ENCODE assay signal across 11 cellular contexts in genomic region chr15:85024509-85025336, GRCh38. TPM values are rescaled to one million over a fixed set of nuclear protein-coding genes. Genes with fewer than 3 reads are reported as not detected.
DNase-seq lines count a peak whose midpoint lies in the region; ATAC-seq and TF ChIP-seq lines count a peak whose summit lies in the region.
"Had no signal": no experiment of that assay in that cellular context is flagged by ENCODE, and none has a peak within 500 bp of the region (broad histone marks: within the 10 kb centered on the region; RNA-seq: fewer than 3 reads in every experiment).

No MANE protein-coding gene starts in this region.

- H3K4ac ChIP-seq in H9 (ENCODE audit: low read depth, low read length): no peak overlapping the region
- H3K4ac ChIP-seq in neuronal stem cell (ENCODE audit: low read length): no peak overlapping the region

- H4K8ac ChIP-seq in H9 (replicated peaks; ENCODE audit: insufficient read length, low read depth, low read length): no peak overlapping the region
- H4K8ac ChIP-seq in neuronal stem cell (ENCODE audit: low read depth, low read length): no peak overlapping the region

- H2BK12ac ChIP-seq in H9 (ENCODE audit: insufficient read length, low read depth, low read length) (no peak overlapping the region), neuronal stem cell (ENCODE audit: low read length) (no peak overlapping the region)

- no peak overlapping the region for H3K18ac ChIP-seq in H9 (ENCODE audit: insufficient read length, low read depth, low read length)
- H3K18ac ChIP-seq in neuronal stem cell (ENCODE audit: low read length): no peak overlapping the region

- no peaks in the 10 kb centered on the region for H3K23me2 ChIP-seq in H9 (ENCODE audit: insufficient read length, low read depth, low read length, poor library complexity, severe bottlenecking)

- H3K27me3 Mint-ChIP-seq in H9 (ENCODE audit: low read depth): no peaks in the 10 kb centered on the region
- H3K27me3 Mint-ChIP-seq in progenitor cell of endocrine pancreas: no peaks in the 10 kb centered on the region
- H3K27me3 Mint-ChIP-seq: activated naive CD8-positive, alpha-beta T cell treated with anti-CD3 and anti-CD28 coated beads, Interleukin-2, amount 10 ng/mL, durations not matched to agents 7 days and 5 days had no signal

- in situ Hi-C loops in ACHN (cut with HindIII; ENCODE audit: low pct_ligation_motif_present, low pct_unique_long_range_greater_than_20kb, low sequenced_read_pairs): no loop called here
- in situ Hi-C loops in astrocyte of the cerebellum (cut with HindIII; ENCODE audit: low sequenced_read_pairs): no loop called here

- H2AK5ac ChIP-seq in H9 (ENCODE audit: insufficient read length, low read length): no peak overlapping the region
- no peak overlapping the region for H2AK5ac ChIP-seq in neuronal stem cell (ENCODE audit: low read depth, low read length)

- H3K36me3 Mint-ChIP-seq in H9 (ENCODE audit: insufficient read depth in 1 of 3, low read depth in 3 of 3): no peaks in the 10 kb centered on the region
- no peaks in the 10 kb centered on the region for H3K36me3 Mint-ChIP-seq in progenitor cell of endocrine pancreas (ENCODE audit: insufficient read depth)

- H2AFZ ChIP-seq in H9 (ENCODE audit: low read length) (no peak overlapping the region), neuronal stem cell (ENCODE audit: low read length) (no peak overlapping the region)

- H3K79me1 ChIP-seq in H9 (ENCODE audit: insufficient read depth, low read depth, low read length, poor library complexity, severe bottlenecking) (peaks cover 3% of the 10 kb centered on the region), neuronal stem cell (ENCODE audit: low read depth, low read length) (no peaks in the 10 kb centered on the region)

- H3K9me3 ChIP-seq in H9 (ENCODE audit: control insufficient read depth, low read depth, low read length) (no peaks in the 10 kb centered on the region), left lung (no peaks in the 10 kb centered on the region), neuronal stem cell (replicated peaks in 1 of 2; ENCODE audit: control insufficient read depth in 2 of 2, insufficient read depth in 1 of 2, low read depth in 1 of 2, low read length in 2 of 2) (no peaks in the 10 kb centered on the region)

- no peaks in the 10 kb centered on the region for H4K20me1 ChIP-seq in H9 (ENCODE audit: control insufficient read depth, insufficient read depth, insufficient read length)

- H2BK120ac ChIP-seq in H9 (ENCODE audit: low read depth, low read length, poor library complexity, severe bottlenecking): no peak overlapping the region
- no peak overlapping the region for H2BK120ac ChIP-seq in neuronal stem cell (ENCODE audit: low read depth, low read length)

- H3K36me3 ChIP-seq in left lung (no peaks in the 10 kb centered on the region), neuronal stem cell (replicated peaks in 1 of 2; ENCODE audit: control insufficient read depth in 2 of 2, insufficient read depth in 2 of 2, low read length in 2 of 2) (no peaks in the 10 kb centered on the region)

- H3K56ac ChIP-seq in H9 (ENCODE audit: insufficient read length, low read depth, low read length): no peak overlapping the region

- H2BK20ac ChIP-seq in H9 (ENCODE audit: low read depth, low read length, poor library complexity, severe bottlenecking): no peak overlapping the region

- peak; percentile 70 for ATAC-seq in left lung

- H3K4me3 Mint-ChIP-seq in H9 (no peak overlapping the region), progenitor cell of endocrine pancreas (ENCODE audit: low read depth) (no peak overlapping the region)
- H3K4me3 Mint-ChIP-seq: activated naive CD8-positive, alpha-beta T cell treated with anti-CD3 and anti-CD28 coated beads, Interleukin-2, amount 10 ng/mL, durations not matched to agents 7 days and 5 days had no signal

- peaks cover 21 to 34% of the 10 kb centered on the region in 2 experiments for H3K4me1 Mint-ChIP-seq in H9
- peaks cover 30% of the 10 kb centered on the region for H3K4me1 Mint-ChIP-seq in progenitor cell of endocrine pancreas (ENCODE audit: low read depth)

- H3K4me1 ChIP-seq in H9 (ENCODE audit: insufficient read depth, low read length) (peaks cover 3% of the 10 kb centered on the region), left lung (peaks cover 29 to 43% of the 10 kb centered on the region in 2 donors), neuronal stem cell (ENCODE audit: control insufficient read depth in 2 of 2, insufficient read depth in 1 of 2, low read depth in 1 of 2, low read length in 2 of 2) (peaks cover 0 to 3% of the 10 kb centered on the region in 2 donors)

- H3K4me3 ChIP-seq in astrocyte of the cerebellum (ENCODE audit: low read depth, low read length) (no peak overlapping the region), left lung (no peak overlapping the region), neuronal stem cell (ENCODE audit: low read length in 2 of 2) (no peak overlapping the region)

- WGBS in H9 (ENCODE audit: extremely low coverage, insufficient read length, low lambda C conversion rate): no CpG with 5 or more reads among the region's 4 CpGs
- no CpG with 5 or more reads among the region's 4 CpGs for WGBS in neuronal stem cell (ENCODE audit: extremely low coverage in 2 of 2, insufficient read length in 2 of 2, insufficient replicate concordance in 1 of 2), 2 donors

- H3K79me2 ChIP-seq in H9 (ENCODE audit: insufficient read depth, low read length): no peaks in the 10 kb centered on the region

- H3T11ph ChIP-seq in H9 (ENCODE audit: low read length): no peak overlapping the region

- DNase-seq in ACHN: peak; percentile 38
- no peak for DNase-seq in H9
- DNase-seq in astrocyte of the cerebellum (ENCODE audit: low read depth): peak; percentile 71
- no peak for DNase-seq in left lung
- no peak for DNase-seq in neuronal stem cell (ENCODE audit: low spot score)
- no peak for DNase-seq in NCI-H1092 treated with DMSO at 0.1 percent for 48 hours (lab: John Stamatoyannopoulos, UW)
- DNase-seq in progenitor cell of endocrine pancreas (ENCODE audit: low spot score, unreplicated experiment): no peak
- no peak for DNase-seq in DMS153 (lab: John Stamatoyannopoulos, UW)
- DNase-seq: activated naive CD8-positive, alpha-beta T cell treated with anti-CD3 and anti-CD28 coated beads, Interleukin-2, amount 10 ng/mL, durations not matched to agents 7 days and 5 days; DMS79 treated with DMSO at 0.1 percent for 48 hours; SHP77 treated with DMSO at 0.1 percent for 48 hours had no signal

- H3K27ac Mint-ChIP-seq in H9: no peak overlapping the region; a peak in 1 of 7 replicates
- H3K27ac Mint-ChIP-seq in progenitor cell of endocrine pancreas: no peak overlapping the region
- H3K27ac Mint-ChIP-seq: activated naive CD8-positive, alpha-beta T cell treated with anti-CD3 and anti-CD28 coated beads, Interleukin-2, amount 10 ng/mL, durations not matched to agents 7 days and 5 days had no signal

- H2BK15ac ChIP-seq in H9 (ENCODE audit: low read depth, low read length): no peak overlapping the region
- H2BK15ac ChIP-seq in neuronal stem cell (ENCODE audit: low read length): no peak overlapping the region

- H4K91ac ChIP-seq in H9 (ENCODE audit: insufficient read length, low read depth, low read length) (no peak overlapping the region), neuronal stem cell (ENCODE audit: low read depth, low read length, poor library complexity) (no peak overlapping the region)

- H3K14ac ChIP-seq in H9 (ENCODE audit: insufficient read depth, low read length) (no peak overlapping the region), neuronal stem cell (ENCODE audit: low read length) (no peak overlapping the region)

- H3K23ac ChIP-seq in H9 (ENCODE audit: insufficient read length, low read depth, low read length) (no peak overlapping the region), neuronal stem cell (ENCODE audit: low read depth, low read length, poor library complexity) (no peak overlapping the region)

- no peak overlapping the region for H2BK5ac ChIP-seq in H9 (ENCODE audit: insufficient read length, low read length)
- H2BK5ac ChIP-seq in neuronal stem cell (ENCODE audit: low read length): no peak overlapping the region

- H3K9ac ChIP-seq in H9 (ENCODE audit: extremely low read depth, insufficient read length, low read length): peak overlapping the region; percentile 17
- no peak overlapping the region for H3K9ac ChIP-seq in neuronal stem cell (ENCODE audit: low read depth, low read length, poor library complexity)

- no peak overlapping the region for H3K27ac ChIP-seq in H9 (ENCODE audit: insufficient read length, low read depth, low read length)
- peak overlapping the region in 1 of 2 donors; percentile 2 for H3K27ac ChIP-seq in left lung
- H3K27ac ChIP-seq in neuronal stem cell (replicated peaks; ENCODE audit: low read length): no peak overlapping the region

- no peaks in the 10 kb centered on the region for H3K27me3 ChIP-seq in H9 (ENCODE audit: insufficient read depth, low read length)
- H3K27me3 ChIP-seq in left lung: no peaks in the 10 kb centered on the region
- no peaks in the 10 kb centered on the region for H3K27me3 ChIP-seq in neuronal stem cell (ENCODE audit: control insufficient read depth in 3 of 3, insufficient read depth in 3 of 3, low read depth in 1 of 3, low read length in 3 of 3)

- no peak overlapping the region for H4K5ac ChIP-seq in H9 (ENCODE audit: insufficient read length, low read depth, low read length)

- no peaks in the 10 kb centered on the region for H3K9me3 Mint-ChIP-seq in H9
- peaks cover 7% of the 10 kb centered on the region for H3K9me3 Mint-ChIP-seq in progenitor cell of endocrine pancreas (ENCODE audit: low read depth)
- H3K9me3 Mint-ChIP-seq: activated naive CD8-positive, alpha-beta T cell treated with anti-CD3 and anti-CD28 coated beads, Interleukin-2, amount 10 ng/mL, durations not matched to agents 7 days and 5 days had no signal

- TF ChIP-seq CTCF in H9 (conservative IDR thresholded peaks at IDR 0.05) (no peak), astrocyte of the cerebellum (IDR thresholded peaks at IDR 0.05; ENCODE audit: low read depth, low read length, missing control alignments) (no peak), left lung (IDR thresholded peaks at IDR 0.05) (no peak), progenitor cell of endocrine pancreas (IDR thresholded peaks at IDR 0.05; ENCODE audit: unreplicated experiment) (no peak)

- no peak overlapping the region for H3K4me2 ChIP-seq in H9 (ENCODE audit: insufficient read depth, insufficient read length, low read length)
- no peak overlapping the region for H3K4me2 ChIP-seq in neuronal stem cell (ENCODE audit: insufficient read depth, low read length, poor library complexity, severe bottlenecking)

- intact Hi-C loops in left lung (cut with DNase I): no loop called here

RNA-seq across cellular contexts. Expression of gene PDE8A, which starts 43.1 kb away (rescaled TPM):
- 7.5 and 9.3 TPM in 2 replicates for total RNA-seq in H9 (2021)
- total RNA-seq in left lung: 10 to 100 TPM; 30.4 to 31.3 TPM
- polyA plus RNA-seq in neuronal stem cell (2013, experiment 1 of 2): 2.8 TPM
- 3.8 TPM for polyA plus RNA-seq in neuronal stem cell (2013, experiment 2 of 2)
- total RNA-seq in progenitor cell of endocrine pancreas: 24.5 and 28.8 TPM in 2 replicates

Comparison
In these comparisons a context has a peak if more than half of its experiments do, and no peak if none do; other contexts are left out.
1. DNase-seq: peak in ACHN (single experiment) and astrocyte of the cerebellum (single experiment); none in H9 (single experiment), left lung (0 of 2), neuronal stem cell (single experiment), NCI-H1092 treated with DMSO at 0.1 percent for 48 hours (single experiment), progenitor cell of endocrine pancreas (single experiment) and DMS153 (single experiment).